In genomic region chr5:172059661-172060100, GRCh38 we compare ENCODE assay signal across 8 cellular contexts. TPM values are rescaled to one million over a fixed set of nuclear protein-coding genes. Genes with fewer than 3 reads are reported as not detected.
DNase-seq lines count a peak whose midpoint lies in the region; ATAC-seq and TF ChIP-seq lines count a peak whose summit lies in the region.

No MANE protein-coding gene starts in this region.

- H3K79me2 ChIP-seq in PC-9 (ENCODE audit: low read depth) = no peaks in the 10 kb centered on the region

- no peak overlapping the region for H2AFZ ChIP-seq in PC-9

- peaks cover 56% of the 10 kb centered on the region for H3K36me3 Mint-ChIP-seq in activated T-cell treated with anti-CD3 and anti-CD28 coated beads, Interleukin-2, amount 50 U/mL, for 4 hours (ENCODE audit: insufficient read depth)

- TF ChIP-seq POLR2A in testis (IDR thresholded peaks at IDR 0.05) = no peak

- H3K27me3 ChIP-seq in PC-9 (ENCODE audit: insufficient read depth, low read depth) = no peaks in the 10 kb centered on the region
- no peaks in the 10 kb centered on the region for H3K27me3 ChIP-seq in testis

- H3K9me2 ChIP-seq in PC-9 (ENCODE audit: insufficient read depth) = no peaks in the 10 kb centered on the region

- no peaks in the 10 kb centered on the region for H3K36me3 ChIP-seq in PC-9 (ENCODE audit: low read depth)
- H3K36me3 ChIP-seq in testis (ENCODE audit: low read depth, missing control alignments) = peaks cover 3% of the 10 kb centered on the region

- no peak overlapping the region for H3K4me3 Mint-ChIP-seq in activated T-cell treated with anti-CD3 and anti-CD28 coated beads, Interleukin-2, amount 50 U/mL, for 4 hours

- CTCF ChIA-PET in PC-9 (lab: Charles Lee) = interaction anchor here (0.6 to 1.2 kb wide), 8 partner anchors 53 to 702 kb away, joined by 3 to 13 read pairs (median 4); partner anchors contain the start of genes EFCAB9 and FBXW11

- no peaks in the 10 kb centered on the region for H3F3A ChIP-seq in PC-9 (ENCODE audit: insufficient read depth, low read depth)

- intact Hi-C loops in PC-9 (cut with micrococcal nuclease; ENCODE audit: unreplicated experiment) (loop anchor here (10.0 kb wide), 1 partner anchor 645 kb away; the partner anchor contains the start of gene FGF18), testis (cut with DNase I; ENCODE audit: low total_unique reads) (no loop called here)

- TF ChIP-seq CTCF in PC-9 (conservative IDR thresholded peaks at IDR 0.05) (peak; percentile 72), fibroblast of villous mesenchyme (IDR thresholded peaks at IDR 0.05; ENCODE audit: insufficient read depth, low read depth, low read length) (peak; percentile 59), testis (IDR thresholded peaks at IDR 0.05) (peak in 2 of 3 experiments; percentile 35 to 50)

- no peaks in the 10 kb centered on the region for H3K9me3 ChIP-seq in PC-9 (ENCODE audit: insufficient read depth, low read depth)
- no peaks in the 10 kb centered on the region for H3K9me3 ChIP-seq in testis

- BruUV-seq in PC-9 (replicated peaks; lab: Mats Ljungman, UMichigan) = no TSS peak

- POLR2A ChIA-PET in PC-9 (lab: Charles Lee; ENCODE audit: unreplicated experiment) = interaction anchor here (0.7 kb wide), 1 partner anchor 223 kb away, joined by 4 read pairs; no protein-coding TSS in a partner anchor

- H3K9me3 Mint-ChIP-seq in activated T-cell treated with anti-CD3 and anti-CD28 coated beads, Interleukin-2, amount 50 U/mL, for 4 hours = no peaks in the 10 kb centered on the region

- DNase-seq in activated T-cell treated with anti-CD3 and anti-CD28 coated beads, Interleukin-2, amount 50 U/mL, for 4 hours = no peak
- DNase-seq in activated T-cell treated with anti-CD3 and anti-CD28 coated beads, Interleukin-2, amount 50 U/mL, for 1 hour = no peak
- DNase-seq in PC-9 (no peak), fibroblast of villous mesenchyme (ENCODE audit: low read depth) (no peak), testis (no peak), occipital lobe (lab: John Stamatoyannopoulos, UW) (no peak), SHP77 treated with DMSO at 0.1 percent for 48 hours (lab: John Stamatoyannopoulos, UW) (no peak)

- no peak overlapping the region for H3K4me2 ChIP-seq in PC-9

- H3K27ac ChIP-seq in PC-9 (no peak overlapping the region), testis (no peak overlapping the region)

- WGBS in testis, 2 donors = 83 to 87% methylated on average over 4 to 5 of the region's 5 CpGs

- ATAC-seq in activated T-cell treated with anti-CD3 and anti-CD28 coated beads, Interleukin-2, amount 50 U/mL, for 4 hours = peak; percentile 30 to 50
- no peak for ATAC-seq in HG03354 (IDR thresholded peaks at IDR 0.05; ENCODE audit: poor library complexity, severe bottlenecking, unreplicated experiment)

- H3K4me1 Mint-ChIP-seq in activated T-cell treated with anti-CD3 and anti-CD28 coated beads, Interleukin-2, amount 50 U/mL, for 4 hours (ENCODE audit: low read depth) = peaks cover 29% of the 10 kb centered on the region

- H3K27me3 Mint-ChIP-seq in activated T-cell treated with anti-CD3 and anti-CD28 coated beads, Interleukin-2, amount 50 U/mL, for 4 hours (ENCODE audit: low read depth) = no peaks in the 10 kb centered on the region

- H3K4me1 ChIP-seq in PC-9 (replicated peaks; ENCODE audit: insufficient read depth) = no peaks in the 10 kb centered on the region
- H3K4me1 ChIP-seq in testis = no peaks in the 10 kb centered on the region

- no peaks in the 10 kb centered on the region for H4K20me1 ChIP-seq in PC-9 (ENCODE audit: insufficient read depth)

- no peak overlapping the region for H3K4me3 ChIP-seq in PC-9
- H3K4me3 ChIP-seq in fibroblast of villous mesenchyme (ENCODE audit: low read depth, low read length) = no peak overlapping the region
- no peak overlapping the region for H3K4me3 ChIP-seq in testis

RNA-seq across cellular contexts. Expression of gene FBXW11, which starts 53.2 kb away (rescaled TPM):
- 10 to 100 TPM; 46.0 to 47.9 (median 47.6) TPM for total RNA-seq in activated T-cell treated with anti-CD3 and anti-CD28 coated beads, Interleukin-2, amount 50 U/mL, for 4 hours
- total RNA-seq in PC-9 (2021) (54.8 and 58.7 TPM in 2 replicates), fibroblast of villous mesenchyme (68.0 and 112 TPM in 2 replicates), testis (10 to 100 TPM; 60.6 to 61.8 TPM), occipital lobe (162 TPM)
- polyA plus RNA-seq in testis (ENCODE audit: insufficient read depth, low read depth, low replicate concordance) = 46.3 TPM
